30 cellular contexts compared by ENCODE assay signal in genomic region chr2:271917-272316, GRCh38. TPM values are rescaled to one million over a fixed set of nuclear protein-coding genes. Genes with fewer than 3 reads are reported as not detected.
"Had no signal": no experiment of that assay in that cellular context is flagged by ENCODE, and none has a peak within 500 bp of the region (broad histone marks: within the 10 kb centered on the region; RNA-seq: fewer than 3 reads in every experiment).

No MANE protein-coding gene starts in this region.

- DNase-seq: cerebellar nuclear complex; cortex of kidney; foreskin fibroblast; gastrocnemius medialis; heart left ventricle; mammary epithelial cell; mesendoderm; midbrain; naive thymus-derived CD4-positive, alpha-beta T cell; sigmoid colon; stimulated activated CD4-positive, alpha-beta T cell treated with anti-CD3 and anti-CD28 coated beads, Interleukin-2, amount 100 ng/mL, for 24 hours; stimulated activated CD4-positive, alpha-beta T cell treated with anti-CD3 and anti-CD28 coated beads, Interleukin-4, amount 100 ng/mL, for 24 hours; stimulated activated naive CD8-positive, alpha-beta T cell treated with anti-CD3 and anti-CD28 coated beads, Interleukin-15, Interleukin-2, amounts not matched to agents 100 U/mL and 50 U/mL, for 24 hours; substantia nigra; testis; tibial artery; uterus had no signal

- H3K4me3 ChIP-seq: gastrocnemius medialis, heart left ventricle, hepatocyte, neural progenitor cell, prostate gland, right atrium auricular region, sigmoid colon, testis, tibial artery, upper lobe of left lung, uterus had no signal

- H3K9me3 ChIP-seq: gastrocnemius medialis, heart left ventricle, prostate gland, right atrium auricular region, sigmoid colon, testis, tibial artery, upper lobe of left lung, uterus had no signal

- H2AFZ ChIP-seq: hepatocyte, neural progenitor cell, parathyroid adenoma had no signal

- H3K36me3 ChIP-seq: neural progenitor cell, prostate gland, uterus had no signal

- H3K27me3 ChIP-seq: gastrocnemius medialis, heart left ventricle, hepatocyte, neural progenitor cell, right atrium auricular region, sigmoid colon, testis, tibial artery, upper lobe of left lung, uterus had no signal

- H3K9ac ChIP-seq: neural progenitor cell, parathyroid adenoma had no signal

- ATAC-seq: esophagus mucosa; gastrocnemius medialis; heart left ventricle; naive thymus-derived CD4-positive, alpha-beta T cell; stimulated activated memory B cell treated with anti-CD40 and anti-IgM and Interleukin-4, amounts not matched to agents 10 μg/mL and 1 μg/mL and 100 μg/mL, for 72 hours; stimulated activated naive CD8-positive, alpha-beta T cell treated with anti-CD3 and anti-CD28 coated beads, Interleukin-15, Interleukin-2, amounts not matched to agents 100 U/mL and 50 U/mL, for 24 hours had no signal

- H3K27me3 Mint-ChIP-seq: naive thymus-derived CD4-positive, alpha-beta T cell; stimulated activated memory B cell treated with anti-CD40 and anti-IgM and Interleukin-4, amounts not matched to agents 10 μg/mL and 1 μg/mL and 100 μg/mL, for 72 hours had no signal

- H3K27ac ChIP-seq: epithelial cell of prostate, gastrocnemius medialis, heart left ventricle, hepatocyte, neural progenitor cell, parathyroid adenoma, prostate gland, right atrium auricular region, sigmoid colon, testis, tibial artery, uterus had no signal

- H3K4me1 Mint-ChIP-seq: neural progenitor cell had no signal

- H3K4me3 Mint-ChIP-seq: naive thymus-derived CD4-positive, alpha-beta T cell; nephron; neural progenitor cell; stimulated activated memory B cell treated with anti-CD40 and anti-IgM and Interleukin-4, amounts not matched to agents 10 μg/mL and 1 μg/mL and 100 μg/mL, for 72 hours had no signal

- H3K9me3 Mint-ChIP-seq: naive thymus-derived CD4-positive, alpha-beta T cell; nephron; neural progenitor cell; stimulated activated memory B cell treated with anti-CD40 and anti-IgM and Interleukin-4, amounts not matched to agents 10 μg/mL and 1 μg/mL and 100 μg/mL, for 72 hours had no signal

- H3K4me1 ChIP-seq: neural progenitor cell, parathyroid adenoma, prostate gland, testis, uterus had no signal

- H3K4me2 ChIP-seq: hepatocyte, neural progenitor cell had no signal

- H3K27ac Mint-ChIP-seq: naive thymus-derived CD4-positive, alpha-beta T cell; nephron; neural progenitor cell; stimulated activated memory B cell treated with anti-CD40 and anti-IgM and Interleukin-4, amounts not matched to agents 10 μg/mL and 1 μg/mL and 100 μg/mL, for 72 hours had no signal

RNA-seq across cellular contexts. Expression of gene ALKAL2, which starts 16.0 kb away (rescaled TPM):
- total RNA-seq: dermis microvascular lymphatic vessel endothelial cell, gastrocnemius medialis, mammary epithelial cell, osteoblast, skeletal muscle tissue had no signal
- polyA plus RNA-seq: mammary epithelial cell had no signal
